Comparison of ENCODE assay signal across 1 cellular context in the genomic region with DNA sequence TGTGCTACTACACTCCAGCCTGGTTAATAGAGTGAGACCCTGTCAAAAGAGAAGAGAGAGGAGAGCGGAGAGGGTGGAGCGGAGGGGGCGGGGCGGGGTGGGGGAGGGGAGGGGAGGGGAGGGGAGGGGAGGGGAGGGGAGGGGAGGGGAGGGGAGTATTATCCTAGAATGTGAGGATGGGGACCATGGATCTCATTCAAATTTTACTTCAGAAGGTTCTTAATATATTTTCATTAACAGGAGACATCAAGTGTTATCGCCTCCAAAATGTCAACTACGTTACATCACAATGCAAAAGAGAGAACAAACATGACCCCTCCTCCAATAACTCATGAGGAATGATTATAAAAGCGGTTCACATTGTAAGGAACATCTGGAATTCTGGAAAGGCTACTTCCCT.
TF ChIP-seq lines count a peak whose summit lies in the region.

No MANE protein-coding gene starts in this region.

TF ChIP-seq in HepG2, 621 proteins besides CTCF, POLR2A, EP300 and RAD21:
- TF ChIP-seq HNRNPK (IDR thresholded peaks at IDR 0.05; ENCODE audit: low read depth, low read length, poor library complexity, severe bottlenecking), result peak; percentile 89
- no peak for TF ChIP-seq ZFAT (CRISPR knock-in tag; conservative IDR thresholded peaks at IDR 0.05)
